ENCODE assay signal across 1 cellular context in the genomic region with DNA sequence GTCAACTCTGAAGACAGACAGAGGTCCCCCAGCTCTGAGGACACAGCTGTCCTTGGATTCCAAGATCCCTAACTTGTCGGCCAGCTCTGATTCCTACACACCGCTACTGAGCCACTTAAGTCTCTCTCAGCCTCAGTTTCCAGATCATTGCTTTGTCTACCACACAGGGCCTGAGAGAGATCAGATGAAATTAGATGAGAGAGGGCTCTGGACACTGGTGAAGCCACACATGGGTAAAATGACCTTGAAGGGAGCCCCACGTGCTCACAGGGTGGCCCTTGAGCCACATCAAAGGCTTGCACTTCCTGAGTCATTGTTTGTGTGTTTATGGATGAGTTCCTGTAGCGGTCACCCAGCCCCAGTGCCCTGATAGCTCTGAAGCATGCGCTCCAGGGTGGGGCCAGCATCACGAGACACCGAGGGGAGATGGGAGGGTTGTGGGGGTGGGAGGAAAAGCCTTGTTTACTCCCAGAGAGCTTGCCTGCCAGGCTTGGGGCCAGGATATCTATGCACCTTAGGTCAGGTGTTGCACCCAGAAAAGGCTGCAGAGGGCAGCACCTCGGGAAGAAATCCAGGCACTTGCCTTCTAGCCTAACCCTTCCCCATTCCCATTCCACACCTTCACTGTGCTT.
TF ChIP-seq lines count a peak whose summit lies in the region.

No MANE protein-coding gene starts in this region.

TF ChIP-seq in WTC11, 78 proteins besides CTCF, POLR2A, EP300 and RAD21 (continued from another document):
- TF ChIP-seq, protein P1, sequence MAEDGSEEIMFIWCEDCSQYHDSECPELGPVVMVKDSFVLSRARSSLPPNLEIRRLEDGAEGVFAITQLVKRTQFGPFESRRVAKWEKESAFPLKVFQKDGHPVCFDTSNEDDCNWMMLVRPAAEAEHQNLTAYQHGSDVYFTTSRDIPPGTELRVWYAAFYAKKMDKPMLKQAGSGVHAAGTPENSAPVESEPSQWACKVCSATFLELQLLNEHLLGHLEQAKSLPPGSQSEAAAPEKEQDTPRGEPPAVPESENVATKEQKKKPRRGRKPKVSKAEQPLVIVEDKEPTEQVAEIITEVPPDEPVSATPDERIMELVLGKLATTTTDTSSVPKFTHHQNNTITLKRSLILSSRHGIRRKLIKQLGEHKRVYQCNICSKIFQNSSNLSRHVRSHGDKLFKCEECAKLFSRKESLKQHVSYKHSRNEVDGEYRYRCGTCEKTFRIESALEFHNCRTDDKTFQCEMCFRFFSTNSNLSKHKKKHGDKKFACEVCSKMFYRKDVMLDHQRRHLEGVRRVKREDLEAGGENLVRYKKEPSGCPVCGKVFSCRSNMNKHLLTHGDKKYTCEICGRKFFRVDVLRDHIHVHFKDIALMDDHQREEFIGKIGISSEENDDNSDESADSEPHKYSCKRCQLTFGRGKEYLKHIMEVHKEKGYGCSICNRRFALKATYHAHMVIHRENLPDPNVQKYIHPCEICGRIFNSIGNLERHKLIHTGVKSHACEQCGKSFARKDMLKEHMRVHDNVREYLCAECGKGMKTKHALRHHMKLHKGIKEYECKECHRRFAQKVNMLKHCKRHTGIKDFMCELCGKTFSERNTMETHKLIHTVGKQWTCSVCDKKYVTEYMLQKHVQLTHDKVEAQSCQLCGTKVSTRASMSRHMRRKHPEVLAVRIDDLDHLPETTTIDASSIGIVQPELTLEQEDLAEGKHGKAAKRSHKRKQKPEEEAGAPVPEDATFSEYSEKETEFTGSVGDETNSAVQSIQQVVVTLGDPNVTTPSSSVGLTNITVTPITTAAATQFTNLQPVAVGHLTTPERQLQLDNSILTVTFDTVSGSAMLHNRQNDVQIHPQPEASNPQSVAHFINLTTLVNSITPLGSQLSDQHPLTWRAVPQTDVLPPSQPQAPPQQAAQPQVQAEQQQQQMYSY (CRISPR knock-in tag; IDR thresholded peaks at IDR 0.05) = 0 out of 2 replicates have a peak, but pooled peaks have one; percentile 44
- TF ChIP-seq ZNF423 (CRISPR knock-in tag; IDR thresholded peaks at IDR 0.05) = no peak
